ENCODE assay signal across 9 cellular contexts in the genomic region with DNA sequence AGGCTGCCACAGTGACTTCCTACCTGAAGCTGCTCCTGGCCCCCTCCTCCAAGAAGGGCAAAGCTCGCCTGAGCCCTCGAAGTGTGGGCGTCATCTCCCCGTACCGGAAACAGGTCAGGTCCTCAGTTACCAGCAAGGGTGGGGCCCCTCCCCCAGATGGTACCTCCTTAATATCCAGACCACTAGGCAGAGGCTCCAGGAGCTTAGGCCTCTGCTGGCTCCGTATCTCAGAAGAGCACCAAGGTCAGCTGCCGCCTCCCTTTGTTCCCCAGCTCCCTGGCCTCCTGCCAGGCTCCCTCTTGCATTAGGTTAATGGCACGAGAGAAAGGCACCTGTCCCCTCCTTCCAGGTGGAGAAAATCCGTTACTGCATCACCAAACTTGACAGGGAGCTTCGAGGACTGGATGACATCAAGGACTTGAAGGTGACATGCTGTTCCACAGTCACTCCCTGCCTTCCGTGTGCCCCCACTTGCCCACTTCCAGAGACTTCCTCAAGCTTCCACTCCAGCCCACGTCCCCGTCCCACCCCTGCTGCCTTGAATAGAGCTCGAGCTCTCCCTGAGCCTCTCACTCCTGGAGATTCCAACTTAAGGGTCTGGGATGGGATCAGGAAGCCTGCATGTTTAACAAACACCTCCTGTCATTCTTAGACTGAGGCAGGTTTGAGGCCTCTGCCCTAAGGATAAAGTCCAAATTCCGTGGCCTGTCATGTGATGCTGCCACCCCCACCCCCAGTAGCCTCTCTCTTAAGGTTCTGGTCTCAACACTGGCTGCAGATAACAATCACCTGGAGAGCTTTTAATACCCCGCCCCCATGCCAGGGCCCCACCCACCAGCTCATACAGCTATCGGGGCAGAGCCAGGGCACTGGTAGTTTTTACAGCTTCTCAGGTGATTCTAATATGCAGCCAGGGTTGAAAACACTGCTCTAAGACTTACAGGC. TPM values are rescaled to one million over a fixed set of nuclear protein-coding genes. Genes with fewer than 3 reads are reported as not detected.
DNase-seq lines count a peak whose midpoint lies in the region; ATAC-seq and TF ChIP-seq lines count a peak whose summit lies in the region.
"Had no signal": no experiment of that assay in that cellular context is flagged by ENCODE, and none has a peak within 500 bp of the region (broad histone marks: within the 10 kb centered on the region; RNA-seq: fewer than 3 reads in every experiment).

No MANE protein-coding gene starts in this region.

- no peaks in the 10 kb centered on the region for H3K27me3 ChIP-seq in ovary

- no peak overlapping the region for H3K4me3 Mint-ChIP-seq in effector memory CD8-positive, alpha-beta T cell

- peaks cover 38 to 46% of the 10 kb centered on the region in 2 donors for H3K4me1 Mint-ChIP-seq in effector memory CD8-positive, alpha-beta T cell (ENCODE audit: low read depth in 2 of 2)

- peak; percentile 85 for DNase-seq in DMS79 (lab: John Stamatoyannopoulos, UW)
- DNase-seq in NCI-H226: peak; percentile 43
- DNase-seq in effector memory CD8-positive, alpha-beta T cell: no peak
- DNase-seq in ovary: peak; percentile 52 to 68 (median 58)
- DNase-seq in nucleus accumbens (lab: John Stamatoyannopoulos, UW): no peak
- DNase-seq in HuH-7.5 (ENCODE audit: low spot score): no peak
- DNase-seq in stimulated activated CD8-positive, alpha-beta memory T cell treated with anti-CD3 and anti-CD28 coated beads, Interleukin-4, amount 100 ng/mL, for 48 hours: no peak
- no peak for DNase-seq in NCI-H1048 (lab: John Stamatoyannopoulos, UW)

- no peaks in the 10 kb centered on the region for H3K36me3 ChIP-seq in ovary

- no peaks in the 10 kb centered on the region for H3K9me3 Mint-ChIP-seq in effector memory CD8-positive, alpha-beta T cell
- H3K9me3 Mint-ChIP-seq: brain had no signal

- TF ChIP-seq EP300 in ovary (IDR thresholded peaks at IDR 0.05): no peak

- peaks cover 36% of the 10 kb centered on the region for H3K36me3 Mint-ChIP-seq in effector memory CD8-positive, alpha-beta T cell (ENCODE audit: insufficient read depth)

- no peak overlapping the region for H3K4me3 ChIP-seq in ovary

- no peak for TF ChIP-seq CTCF in ovary (IDR thresholded peaks at IDR 0.05)

- ATAC-seq in effector memory CD8-positive, alpha-beta T cell (replicated peaks): no peak

- no peaks in the 10 kb centered on the region for H3K9me3 ChIP-seq in ovary

- intact Hi-C loops in ovary (cut with DNase I): no loop called here

- WGBS in ovary, 3 donors: 62 to 70% (median 63%) methylated on average over 16 to 17 of the region's 17 CpGs

- H3K27ac ChIP-seq in ovary: peak overlapping the region; percentile 49 to 81

- TF ChIP-seq POLR2A in ovary (IDR thresholded peaks at IDR 0.05): no peak

- H3K4me1 ChIP-seq in ovary (ENCODE audit: insufficient read depth): peaks cover 19% of the 10 kb centered on the region

- H3K27me3 Mint-ChIP-seq in effector memory CD8-positive, alpha-beta T cell: no peaks in the 10 kb centered on the region

- H3K27ac Mint-ChIP-seq in effector memory CD8-positive, alpha-beta T cell: peak overlapping the region; percentile 65 to 75

RNA-seq across cellular contexts. Expression of gene RHOC, which starts 8.3 kb away (rescaled TPM):
- total RNA-seq in ovary: 100 to 1,000 TPM; 177 to 276 (median 208) TPM
- 100 to 1,000 TPM; 249 to 308 TPM for polyA plus RNA-seq in ovary

RNA-seq across cellular contexts. Expression of gene PPM1J, which starts 16.5 kb away (rescaled TPM):
- 1 to 10 TPM; 1.4 to 6.3 (median 2.9) TPM for total RNA-seq in ovary
- polyA plus RNA-seq in ovary: 1 to 10 TPM in 1 of 2 donors, under 1 TPM in 1; 0.78 to 1.3 TPM

RNA-seq across cellular contexts. Expression of gene MOV10, which starts 24.2 kb away (rescaled TPM):
- total RNA-seq in ovary: 10 to 100 TPM; 31.7 to 66.3 (median 53.5) TPM
- polyA plus RNA-seq in ovary: 10 to 100 TPM; 35.0 to 35.6 TPM

Comparison
In these comparisons a context has a peak if more than half of its experiments do, and no peak if none do; other contexts are left out.
1. DNase-seq: peak in DMS79 (single experiment), NCI-H226 (single experiment) and ovary (5 of 5); none in effector memory CD8-positive, alpha-beta T cell (0 of 3), nucleus accumbens (0 of 56), HuH-7.5 (single experiment), stimulated activated CD8-positive, alpha-beta memory T cell treated with anti-CD3 and anti-CD28 coated beads, Interleukin-4, amount 100 ng/mL, for 48 hours (single experiment) and NCI-H1048 (single experiment).